23 cellular contexts compared by ENCODE assay signal in genomic region chr10:71230656-71231025, GRCh38. TPM values are rescaled to one million over a fixed set of nuclear protein-coding genes. Genes with fewer than 3 reads are reported as not detected.
A peak's percentile ranks its signal among the peaks of the same experiment; 100 is the strongest.
DNase-seq lines count a peak whose midpoint lies in the region; ATAC-seq and TF ChIP-seq lines count a peak whose summit lies in the region.
"Had no signal": no experiment of that assay in that cellular context is flagged by ENCODE, and none has a peak within 500 bp of the region (broad histone marks: within the 10 kb centered on the region; RNA-seq: fewer than 3 reads in every experiment).

No MANE protein-coding gene starts in this region.

- H3K9me3 Mint-ChIP-seq in activated CD8-positive, alpha-beta T cell treated with anti-CD3 and anti-CD28 coated beads, Interleukin-2, amount 10 ng/mL, durations not matched to agents 7 days and 5 days (ENCODE audit: insufficient read depth), result no peaks in the 10 kb centered on the region
- H3K9me3 Mint-ChIP-seq: activated naive CD4-positive, alpha-beta T cell treated with anti-CD3 and anti-CD28 coated beads for 36 hours; activated T-cell treated with anti-CD3 and anti-CD28 coated beads, Interleukin-2, amount 50 U/mL, for 72 hours; CD4-positive, alpha-beta T cell; effector memory CD8-positive, alpha-beta T cell; H9; memory B cell; stimulated activated naive CD8-positive, alpha-beta T cell treated with anti-CD3 and anti-CD28 coated beads, Interleukin-15, Interleukin-2, amounts not matched to agents 100 ng/mL and 50 ng/mL, for 24 hours had no signal

- peaks cover 3% of the 10 kb centered on the region for H3K27me3 Mint-ChIP-seq in activated CD8-positive, alpha-beta T cell treated with anti-CD3 and anti-CD28 coated beads, Interleukin-2, amount 10 ng/mL, durations not matched to agents 7 days and 5 days (ENCODE audit: low read depth)
- H3K27me3 Mint-ChIP-seq: stimulated activated naive CD8-positive, alpha-beta T cell treated with anti-CD3 and anti-CD28 coated beads, Interleukin-15, Interleukin-2, amounts not matched to agents 100 ng/mL and 50 ng/mL, for 24 hours had no signal

- no peak for ATAC-seq in activated CD8-positive, alpha-beta T cell treated with anti-CD3 and anti-CD28 coated beads, Interleukin-2, amount 10 ng/mL, durations not matched to agents 7 days and 5 days
- ATAC-seq: activated T-cell treated with anti-CD3 and anti-CD28 coated beads, Interleukin-2, amount 50 U/mL, for 72 hours; effector memory CD8-positive, alpha-beta T cell had no signal

- H3K9me3 ChIP-seq in mesenchymal stem cell (ENCODE audit: control insufficient read depth, low read length), result no peaks in the 10 kb centered on the region
- H3K9me3 ChIP-seq: transverse colon had no signal

- no peak overlapping the region for H3K23ac ChIP-seq in mesenchymal stem cell (ENCODE audit: low read length in 2 of 2)

- TF ChIP-seq CTCF in cardiac fibroblast (IDR thresholded peaks at IDR 0.05; ENCODE audit: low read depth, low read length), result no peak

- POLR2A ChIA-PET in activated CD8-positive, alpha-beta T cell treated with anti-CD3 and anti-CD28 coated beads, Interleukin-2, amount 10 ng/mL, durations not matched to agents 7 days and 5 days (lab: Charles Lee), result no interaction called here

- H3K4me3 Mint-ChIP-seq in activated CD8-positive, alpha-beta T cell treated with anti-CD3 and anti-CD28 coated beads, Interleukin-2, amount 10 ng/mL, durations not matched to agents 7 days and 5 days, result no peak overlapping the region
- H3K4me3 Mint-ChIP-seq: activated naive CD4-positive, alpha-beta T cell treated with anti-CD3 and anti-CD28 coated beads for 36 hours; activated T-cell treated with anti-CD3 and anti-CD28 coated beads, Interleukin-2, amount 50 U/mL, for 72 hours; CD4-positive, alpha-beta T cell; effector memory CD8-positive, alpha-beta T cell; H9; memory B cell; stimulated activated naive CD8-positive, alpha-beta T cell treated with anti-CD3 and anti-CD28 coated beads, Interleukin-15, Interleukin-2, amounts not matched to agents 100 ng/mL and 50 ng/mL, for 24 hours had no signal

- H4K8ac ChIP-seq in mesenchymal stem cell (ENCODE audit: low read length), result no peak overlapping the region

- H2BK5ac ChIP-seq in mesenchymal stem cell (ENCODE audit: low read depth, low read length, poor library complexity, severe bottlenecking), result no peak overlapping the region

- no peak overlapping the region for H4K91ac ChIP-seq in mesenchymal stem cell (ENCODE audit: low read length)

- DNase-seq in RPMI7951 (ENCODE audit: low read depth) (peak; percentile 32), cardiac fibroblast (ENCODE audit: low read depth in 2 of 2) (peak; percentile 23 to 46), mesenchymal stem cell (no peak), substantia nigra (lab: John Stamatoyannopoulos, UW) (peak in 1 of 49 donors; percentile 47), MV-4-11 (lab: John Stamatoyannopoulos, UW) (no peak)
- no peak for DNase-seq in stimulated activated CD4-positive, alpha-beta T cell treated with anti-CD3 and anti-CD28 coated beads, Interleukin-2, amount 100 ng/mL, for 24 hours
- DNase-seq in activated CD8-positive, alpha-beta T cell treated with anti-CD3 and anti-CD28 coated beads, Interleukin-2, amount 10 ng/mL, durations not matched to agents 7 days and 5 days, result no peak
- DNase-seq: activated CD4-positive, alpha-beta T cell treated with anti-CD3 and anti-CD28 coated beads for 4 hours; activated naive CD4-positive, alpha-beta T cell treated with anti-CD3 and anti-CD28 coated beads for 36 hours; activated T-cell treated with anti-CD3 and anti-CD28 coated beads, Interleukin-2, amount 50 U/mL, for 72 hours; amygdala; CD4-positive, alpha-beta T cell; effector memory CD8-positive, alpha-beta T cell; H9; kidney glomerular epithelial cell; NCI-H1694 treated with DMSO at 0.1 percent for 48 hours; NCI-H526 treated with DMSO at 0.1 percent for 48 hours; transverse colon had no signal

- no peak overlapping the region for H2BK120ac ChIP-seq in mesenchymal stem cell (ENCODE audit: low read depth, low read length)

- no peak overlapping the region for H3K4me2 ChIP-seq in mesenchymal stem cell (ENCODE audit: low read length, poor library complexity, severe bottlenecking)
- H3K4me2 ChIP-seq: KMS-11 had no signal

- no peak overlapping the region for H3K4ac ChIP-seq in mesenchymal stem cell (ENCODE audit: low read depth in 1 of 2, low read length in 2 of 2)

- H2AK5ac ChIP-seq in mesenchymal stem cell (ENCODE audit: low read length, severe bottlenecking), result no peak overlapping the region

- H3K27ac ChIP-seq in mesenchymal stem cell (ENCODE audit: low read length, poor library complexity, severe bottlenecking) (no peak overlapping the region), substantia nigra (ENCODE audit: low read depth, low read length, poor library complexity, severe bottlenecking) (peak overlapping the region; percentile 95)
- H3K27ac ChIP-seq: KMS-11, SK-N-MC, transverse colon had no signal

- H3K4me3 ChIP-seq in cardiac fibroblast (replicated peaks in 1 of 2; ENCODE audit: low read depth in 2 of 2, low read length in 2 of 2) (no peak overlapping the region), mesenchymal stem cell (ENCODE audit: insufficient read depth in 1 of 2, low read depth in 1 of 2, low read length in 2 of 2) (no peak overlapping the region)
- H3K4me3 ChIP-seq: SK-N-MC, transverse colon had no signal

- H3K36me3 Mint-ChIP-seq in activated CD8-positive, alpha-beta T cell treated with anti-CD3 and anti-CD28 coated beads, Interleukin-2, amount 10 ng/mL, durations not matched to agents 7 days and 5 days (ENCODE audit: low read depth), result no peaks in the 10 kb centered on the region
- H3K36me3 Mint-ChIP-seq: memory B cell had no signal

- H2BK15ac ChIP-seq in mesenchymal stem cell (ENCODE audit: low read depth, poor library complexity, severe bottlenecking), result peak overlapping the region; percentile 15

- CTCF ChIA-PET in activated CD8-positive, alpha-beta T cell treated with anti-CD3 and anti-CD28 coated beads, Interleukin-2, amount 10 ng/mL, durations not matched to agents 7 days and 5 days (lab: Charles Lee), result no interaction called here

- H2BK12ac ChIP-seq in mesenchymal stem cell (ENCODE audit: low read length in 2 of 2), result peak overlapping the region in 1 of 2 experiments; percentile 60

- no peak overlapping the region for H2AFZ ChIP-seq in mesenchymal stem cell (ENCODE audit: low read depth, low read length)

- H3K4me1 Mint-ChIP-seq in activated CD8-positive, alpha-beta T cell treated with anti-CD3 and anti-CD28 coated beads, Interleukin-2, amount 10 ng/mL, durations not matched to agents 7 days and 5 days (ENCODE audit: low read depth), result no peaks in the 10 kb centered on the region
- H3K4me1 Mint-ChIP-seq: memory B cell had no signal

- H3K14ac ChIP-seq in mesenchymal stem cell (ENCODE audit: low read length in 2 of 2), result peak overlapping the region in 1 of 2 experiments; percentile 26

- 83% methylated on average over 1 of the region's 1 CpG for WGBS in mesenchymal stem cell

- H3K36me3 ChIP-seq in mesenchymal stem cell (ENCODE audit: control insufficient read depth in 1 of 2, insufficient read depth in 2 of 2, low read depth in 1 of 2, low read length in 2 of 2), result no peaks in the 10 kb centered on the region
- H3K36me3 ChIP-seq: transverse colon had no signal

- H3K27me3 ChIP-seq in mesenchymal stem cell (ENCODE audit: control insufficient read depth in 1 of 2, insufficient read depth in 1 of 2, low read length in 2 of 2), result peaks cover 0 to 70% of the 10 kb centered on the region in 2 experiments
- H3K27me3 ChIP-seq: transverse colon had no signal

- no peaks in the 10 kb centered on the region for H3K79me1 ChIP-seq in mesenchymal stem cell (replicated peaks; ENCODE audit: low read length, poor library complexity, severe bottlenecking)

- no peak overlapping the region for H3K9ac ChIP-seq in mesenchymal stem cell (ENCODE audit: low read length)
- H3K9ac ChIP-seq: KMS-11 had no signal

- H3K18ac ChIP-seq in mesenchymal stem cell (ENCODE audit: low read depth in 1 of 2, low read length in 2 of 2), result peak overlapping the region in 1 of 2 experiments; percentile 48

- peaks cover 3% of the 10 kb centered on the region for H3K4me1 ChIP-seq in mesenchymal stem cell (ENCODE audit: control insufficient read depth, insufficient read depth, low read depth, low read length)

- no peak overlapping the region for H3K27ac Mint-ChIP-seq in activated CD8-positive, alpha-beta T cell treated with anti-CD3 and anti-CD28 coated beads, Interleukin-2, amount 10 ng/mL, durations not matched to agents 7 days and 5 days
- H3K27ac Mint-ChIP-seq: activated naive CD4-positive, alpha-beta T cell treated with anti-CD3 and anti-CD28 coated beads for 36 hours; activated T-cell treated with anti-CD3 and anti-CD28 coated beads, Interleukin-2, amount 50 U/mL, for 72 hours; CD4-positive, alpha-beta T cell; effector memory CD8-positive, alpha-beta T cell; H9; memory B cell; stimulated activated naive CD8-positive, alpha-beta T cell treated with anti-CD3 and anti-CD28 coated beads, Interleukin-15, Interleukin-2, amounts not matched to agents 100 ng/mL and 50 ng/mL, for 24 hours had no signal

RNA-seq across cellular contexts. Expression of gene UNC5B, which starts 18.3 kb away (rescaled TPM):
- total RNA-seq in RPMI7951 (2014; rRNA removed; shearing (Covaris generic)), result 19.3 and 25.3 TPM in 2 replicates
- 40.6 TPM for polyA plus RNA-seq in mesenchymal stem cell (2013, experiment 1 of 2)
- polyA plus RNA-seq in mesenchymal stem cell (2013, experiment 2 of 2), result 38.6 TPM
- under 1 TPM in 1 of 2 experiments, not detected in 1; 0.05 TPM for total RNA-seq in activated CD8-positive, alpha-beta T cell treated with anti-CD3 and anti-CD28 coated beads, Interleukin-2, amount 10 ng/mL, durations not matched to agents 7 days and 5 days
- total RNA-seq: T-helper 2 cell treated with Interferon-gamma antibody and Interleukin-4, amounts not matched to agents 100 ng/mL and 5 ng/mL, for 36 hours had no signal

Comparison
In these comparisons a context has a peak if more than half of its experiments do, and no peak if none do; other contexts are left out.
1. DNase-seq: peak in RPMI7951 (single experiment) and cardiac fibroblast (2 of 2); none in mesenchymal stem cell (single experiment), stimulated activated CD4-positive, alpha-beta T cell treated with anti-CD3 and anti-CD28 coated beads, Interleukin-2, amount 100 ng/mL, for 24 hours (0 of 2), activated CD8-positive, alpha-beta T cell treated with anti-CD3 and anti-CD28 coated beads, Interleukin-2, amount 10 ng/mL, durations not matched to agents 7 days and 5 days (single experiment) and MV-4-11 (single experiment).
2. RNA of gene UNC5B, which starts 18.3 kb away (total RNA-seq): 19.3 to 25.3 TPM in RPMI7951; 0.05 TPM in activated CD8-positive, alpha-beta T cell treated with anti-CD3 and anti-CD28 coated beads, Interleukin-2, amount 10 ng/mL, durations not matched to agents 7 days and 5 days; every median in the first group is over 10 times any median in the second.